ENCODE assay signal across 1 cellular context in genomic region chr19:17948474-17948966, GRCh38.
TF ChIP-seq lines count a peak whose summit lies in the region.

No MANE protein-coding gene starts in this region.

TF ChIP-seq in K562, 482 proteins besides CTCF, POLR2A, EP300 and RAD21:
- TF ChIP-seq, protein P1, sequence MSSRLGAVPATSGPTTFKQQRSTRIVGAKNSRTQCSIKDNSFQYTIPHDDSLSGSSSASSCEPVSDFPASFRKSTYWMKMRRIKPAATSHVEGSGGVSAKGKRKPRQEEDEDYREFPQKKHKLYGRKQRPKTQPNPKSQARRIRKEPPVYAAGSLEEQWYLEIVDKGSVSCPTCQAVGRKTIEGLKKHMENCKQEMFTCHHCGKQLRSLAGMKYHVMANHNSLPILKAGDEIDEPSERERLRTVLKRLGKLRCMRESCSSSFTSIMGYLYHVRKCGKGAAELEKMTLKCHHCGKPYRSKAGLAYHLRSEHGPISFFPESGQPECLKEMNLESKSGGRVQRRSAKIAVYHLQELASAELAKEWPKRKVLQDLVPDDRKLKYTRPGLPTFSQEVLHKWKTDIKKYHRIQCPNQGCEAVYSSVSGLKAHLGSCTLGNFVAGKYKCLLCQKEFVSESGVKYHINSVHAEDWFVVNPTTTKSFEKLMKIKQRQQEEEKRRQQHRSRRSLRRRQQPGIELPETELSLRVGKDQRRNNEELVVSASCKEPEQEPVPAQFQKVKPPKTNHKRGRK (tag; IDR thresholded peaks at IDR 0.05): peak; percentile 33; the same call in 1 of the 2 replicates
- TF ChIP-seq ZBTB7A (IDR thresholded peaks at IDR 0.05; ENCODE audit: borderline replicate concordance, control insufficient read depth, low read depth, low read length): peak; percentile 31; the same call in 1 of the 2 replicates
- TF ChIP-seq, protein P2, sequence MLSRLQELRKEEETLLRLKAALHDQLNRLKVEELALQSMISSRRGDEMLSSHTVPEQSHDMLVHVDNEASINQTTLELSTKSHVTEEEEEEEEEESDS (CRISPR knock-in tag; IDR thresholded peaks at IDR 0.05): no peak
- TF ChIP-seq MBD2 (IDR thresholded peaks at IDR 0.05; ENCODE audit: borderline replicate concordance, low read depth): 0 out of 2 replicates have a peak, but pooled peaks have one; percentile 4
